1 cellular context compared by ENCODE assay signal in the genomic region with DNA sequence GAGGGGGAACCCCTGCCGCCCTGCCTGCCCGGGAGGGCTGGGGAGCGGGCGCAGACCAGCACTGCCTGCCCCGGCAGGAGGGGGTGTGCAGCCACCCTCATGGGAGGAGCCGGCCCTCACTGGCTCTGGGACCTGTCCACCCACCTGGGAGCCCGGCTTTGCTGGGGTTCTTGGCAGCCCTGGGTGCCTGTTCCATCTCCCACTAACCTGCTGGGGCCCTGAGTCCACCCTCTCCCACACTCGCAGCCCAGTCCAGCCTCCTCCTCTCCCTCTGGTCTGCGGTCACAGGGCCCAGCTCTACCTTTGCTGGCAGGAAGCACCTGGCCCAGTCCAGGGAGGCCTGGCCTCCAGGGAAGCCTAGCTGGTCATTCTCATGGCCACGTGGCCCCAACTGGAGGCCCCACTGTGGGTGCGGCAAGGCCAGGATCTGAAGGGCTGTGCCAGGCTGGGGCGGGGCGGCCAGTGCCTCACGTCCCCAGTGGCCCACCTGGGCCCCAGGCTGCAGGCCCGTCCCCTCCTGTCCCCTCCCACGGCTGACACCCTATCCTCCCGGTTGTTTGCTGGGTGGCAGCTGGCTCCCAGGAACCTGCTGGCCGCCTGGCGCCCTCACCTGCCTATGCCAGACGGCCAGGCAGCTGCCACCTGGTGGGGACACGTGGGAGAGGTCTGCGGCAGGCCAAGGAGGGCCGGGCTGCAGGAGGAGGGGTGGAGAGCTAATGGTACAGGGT.
A peak's percentile ranks its signal among the peaks of the same experiment; 100 is the strongest.
TF ChIP-seq lines count a peak whose summit lies in the region.

A gene (minus strand): TSS at position 393 of the 728 bp plus-strand sequence. CDS start 721 bp downstream, outside the sequence.

TF ChIP-seq in HepG2, 621 proteins besides CTCF, POLR2A, EP300 and RAD21 (continued from another document and continues in another):
- TF ChIP-seq DNMT1 (CRISPR knock-in tag; IDR thresholded peaks at IDR 0.05) (no peak), ZNF724P (CRISPR knock-in tag; IDR thresholded peaks at IDR 0.05; ENCODE audit: borderline replicate concordance) (peak; percentile 63; the same call in 1 of the 2 replicates), ATF7-NPFF (CRISPR knock-in tag; IDR thresholded peaks at IDR 0.05; ENCODE audit: low read depth) (peak; percentile 94), RFXANK (CRISPR knock-in tag; IDR thresholded peaks at IDR 0.05) (no peak), MAZ (IDR thresholded peaks at IDR 0.05; ENCODE audit: borderline replicate concordance, low read depth, low read length) (peak; percentile 62; the same call in 1 of the 2 replicates), MAZ (CRISPR knock-in tag; IDR thresholded peaks at IDR 0.05; ENCODE audit: low read depth) (no peak; the same call in 1 of the 2 replicates), ZNF33A (CRISPR knock-in tag; IDR thresholded peaks at IDR 0.05; ENCODE audit: borderline replicate concordance) (no peak), HOXA5 (CRISPR knock-in tag; IDR thresholded peaks at IDR 0.05) (0 out of 2 replicates have a peak, but pooled peaks have one; percentile 79), ZNF121 (CRISPR knock-in tag; IDR thresholded peaks at IDR 0.05) (peak; percentile 35; the same call in 1 of the 2 replicates), ZNF557 (CRISPR knock-in tag; IDR thresholded peaks at IDR 0.05) (0 out of 2 replicates have a peak, but pooled peaks have one; percentile 84)
- TF ChIP-seq, protein P1, sequence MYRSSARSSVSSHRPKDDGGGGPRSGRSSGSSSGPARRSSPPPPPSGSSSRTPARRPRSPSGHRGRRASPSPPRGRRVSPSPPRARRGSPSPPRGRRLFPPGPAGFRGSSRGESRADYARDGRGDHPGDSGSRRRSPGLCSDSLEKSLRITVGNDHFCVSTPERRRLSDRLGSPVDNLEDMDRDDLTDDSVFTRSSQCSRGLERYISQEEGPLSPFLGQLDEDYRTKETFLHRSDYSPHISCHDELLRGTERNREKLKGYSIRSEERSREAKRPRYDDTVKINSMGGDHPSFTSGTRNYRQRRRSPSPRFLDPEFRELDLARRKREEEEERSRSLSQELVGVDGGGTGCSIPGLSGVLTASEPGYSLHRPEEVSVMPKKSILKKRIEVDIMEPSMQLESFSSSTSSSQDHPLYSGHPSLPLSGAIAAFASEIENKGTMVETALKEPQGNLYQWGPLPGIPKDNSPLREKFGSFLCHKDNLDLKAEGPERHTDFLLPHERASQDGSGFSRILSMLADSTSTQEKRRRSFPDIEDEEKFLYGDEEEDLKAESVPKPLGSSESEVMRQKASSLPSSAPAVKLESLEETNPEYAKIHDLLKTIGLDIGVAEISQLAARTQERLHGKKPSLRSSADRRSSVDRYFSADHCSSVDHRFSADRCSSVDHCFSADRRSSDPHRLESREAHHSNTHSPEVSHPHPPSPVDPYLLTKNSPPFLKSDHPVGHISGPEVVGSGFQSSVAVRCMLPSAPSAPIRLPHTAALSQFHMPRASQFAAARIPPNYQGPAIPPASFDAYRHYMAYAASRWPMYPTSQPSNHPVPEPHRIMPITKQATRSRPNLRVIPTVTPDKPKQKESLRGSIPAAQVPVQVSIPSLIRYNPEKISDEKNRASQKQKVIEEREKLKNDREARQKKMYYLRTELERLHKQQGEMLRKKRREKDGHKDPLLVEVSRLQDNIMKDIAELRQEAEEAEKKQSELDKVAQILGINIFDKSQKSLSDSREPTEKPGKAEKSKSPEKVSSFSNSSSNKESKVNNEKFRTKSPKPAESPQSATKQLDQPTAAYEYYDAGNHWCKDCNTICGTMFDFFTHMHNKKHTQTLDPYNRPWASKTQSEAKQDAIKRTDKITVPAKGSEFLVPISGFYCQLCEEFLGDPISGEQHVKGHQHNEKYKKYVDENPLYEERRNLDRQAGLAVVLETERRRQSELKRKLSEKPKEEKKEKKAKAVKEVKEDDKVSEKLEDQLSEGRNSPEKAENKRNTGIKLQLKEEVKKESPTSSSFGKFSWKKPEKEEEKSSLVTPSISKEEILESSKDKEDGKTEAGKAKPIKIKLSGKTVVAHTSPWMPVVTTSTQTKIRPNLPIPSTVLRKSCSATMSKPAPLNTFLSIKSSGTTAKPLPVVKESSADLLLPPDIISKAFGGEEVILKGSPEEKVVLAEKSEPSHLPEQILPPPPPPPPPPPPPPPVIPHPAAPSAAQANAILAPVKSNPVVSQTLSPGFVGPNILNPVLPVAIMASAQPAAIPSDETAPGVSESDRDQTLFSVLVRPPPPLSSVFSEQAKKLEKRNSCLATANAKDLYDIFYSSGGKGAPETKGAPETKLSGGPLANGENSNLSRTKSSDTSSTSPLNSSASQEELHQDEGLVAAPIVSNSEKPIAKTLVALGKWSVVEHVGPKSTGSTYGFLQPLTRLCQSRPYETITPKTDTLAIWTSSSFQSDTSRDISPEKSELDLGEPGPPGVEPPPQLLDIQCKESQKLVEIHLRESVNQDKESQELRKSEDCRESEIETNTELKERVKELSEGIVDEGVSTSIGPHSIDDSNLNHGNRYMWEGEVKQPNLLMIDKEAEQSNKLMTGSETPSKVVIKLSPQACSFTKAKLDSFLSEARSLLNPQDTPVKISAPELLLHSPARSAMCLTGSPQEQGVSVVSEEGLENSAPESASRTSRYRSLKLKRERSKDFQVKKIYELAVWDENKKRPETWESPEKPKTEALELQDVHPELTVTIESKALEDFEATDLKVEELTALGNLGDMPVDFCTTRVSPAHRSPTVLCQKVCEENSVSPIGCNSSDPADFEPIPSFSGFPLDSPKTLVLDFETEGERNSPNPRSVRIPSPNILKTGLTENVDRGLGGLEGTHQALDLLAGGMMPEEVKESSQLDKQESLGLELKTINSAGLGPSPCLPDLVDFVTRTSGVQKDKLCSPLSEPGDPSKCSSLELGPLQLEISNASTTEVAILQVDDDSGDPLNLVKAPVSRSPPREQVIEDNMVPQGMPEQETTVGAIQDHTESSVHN (CRISPR knock-in tag; IDR thresholded peaks at IDR 0.05), result no peak
- TF ChIP-seq, protein P2, sequence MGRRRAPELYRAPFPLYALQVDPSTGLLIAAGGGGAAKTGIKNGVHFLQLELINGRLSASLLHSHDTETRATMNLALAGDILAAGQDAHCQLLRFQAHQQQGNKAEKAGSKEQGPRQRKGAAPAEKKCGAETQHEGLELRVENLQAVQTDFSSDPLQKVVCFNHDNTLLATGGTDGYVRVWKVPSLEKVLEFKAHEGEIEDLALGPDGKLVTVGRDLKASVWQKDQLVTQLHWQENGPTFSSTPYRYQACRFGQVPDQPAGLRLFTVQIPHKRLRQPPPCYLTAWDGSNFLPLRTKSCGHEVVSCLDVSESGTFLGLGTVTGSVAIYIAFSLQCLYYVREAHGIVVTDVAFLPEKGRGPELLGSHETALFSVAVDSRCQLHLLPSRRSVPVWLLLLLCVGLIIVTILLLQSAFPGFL (CRISPR knock-in tag; IDR thresholded peaks at IDR 0.05), result 0 out of 2 replicates have a peak, but pooled peaks have one; percentile 74
- TF ChIP-seq, protein P3, sequence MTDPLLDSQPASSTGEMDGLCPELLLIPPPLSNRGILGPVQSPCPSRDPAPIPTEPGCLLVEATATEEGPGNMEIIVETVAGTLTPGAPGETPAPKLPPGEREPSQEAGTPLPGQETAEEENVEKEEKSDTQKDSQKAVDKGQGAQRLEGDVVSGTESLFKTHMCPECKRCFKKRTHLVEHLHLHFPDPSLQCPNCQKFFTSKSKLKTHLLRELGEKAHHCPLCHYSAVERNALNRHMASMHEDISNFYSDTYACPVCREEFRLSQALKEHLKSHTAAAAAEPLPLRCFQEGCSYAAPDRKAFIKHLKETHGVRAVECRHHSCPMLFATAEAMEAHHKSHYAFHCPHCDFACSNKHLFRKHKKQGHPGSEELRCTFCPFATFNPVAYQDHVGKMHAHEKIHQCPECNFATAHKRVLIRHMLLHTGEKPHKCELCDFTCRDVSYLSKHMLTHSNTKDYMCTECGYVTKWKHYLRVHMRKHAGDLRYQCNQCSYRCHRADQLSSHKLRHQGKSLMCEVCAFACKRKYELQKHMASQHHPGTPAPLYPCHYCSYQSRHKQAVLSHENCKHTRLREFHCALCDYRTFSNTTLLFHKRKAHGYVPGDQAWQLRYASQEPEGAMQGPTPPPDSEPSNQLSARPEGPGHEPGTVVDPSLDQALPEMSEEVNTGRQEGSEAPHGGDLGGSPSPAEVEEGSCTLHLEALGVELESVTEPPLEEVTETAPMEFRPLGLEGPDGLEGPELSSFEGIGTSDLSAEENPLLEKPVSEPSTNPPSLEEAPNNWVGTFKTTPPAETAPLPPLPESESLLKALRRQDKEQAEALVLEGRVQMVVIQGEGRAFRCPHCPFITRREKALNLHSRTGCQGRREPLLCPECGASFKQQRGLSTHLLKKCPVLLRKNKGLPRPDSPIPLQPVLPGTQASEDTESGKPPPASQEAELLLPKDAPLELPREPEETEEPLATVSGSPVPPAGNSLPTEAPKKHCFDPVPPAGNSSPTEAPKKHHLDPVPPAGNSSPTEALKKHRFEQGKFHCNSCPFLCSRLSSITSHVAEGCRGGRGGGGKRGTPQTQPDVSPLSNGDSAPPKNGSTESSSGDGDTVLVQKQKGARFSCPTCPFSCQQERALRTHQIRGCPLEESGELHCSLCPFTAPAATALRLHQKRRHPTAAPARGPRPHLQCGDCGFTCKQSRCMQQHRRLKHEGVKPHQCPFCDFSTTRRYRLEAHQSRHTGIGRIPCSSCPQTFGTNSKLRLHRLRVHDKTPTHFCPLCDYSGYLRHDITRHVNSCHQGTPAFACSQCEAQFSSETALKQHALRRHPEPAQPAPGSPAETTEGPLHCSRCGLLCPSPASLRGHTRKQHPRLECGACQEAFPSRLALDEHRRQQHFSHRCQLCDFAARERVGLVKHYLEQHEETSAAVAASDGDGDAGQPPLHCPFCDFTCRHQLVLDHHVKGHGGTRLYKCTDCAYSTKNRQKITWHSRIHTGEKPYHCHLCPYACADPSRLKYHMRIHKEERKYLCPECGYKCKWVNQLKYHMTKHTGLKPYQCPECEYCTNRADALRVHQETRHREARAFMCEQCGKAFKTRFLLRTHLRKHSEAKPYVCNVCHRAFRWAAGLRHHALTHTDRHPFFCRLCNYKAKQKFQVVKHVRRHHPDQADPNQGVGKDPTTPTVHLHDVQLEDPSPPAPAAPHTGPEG (CRISPR knock-in tag; IDR thresholded peaks at IDR 0.05), result peak; percentile 85; the same call in 1 of the 2 replicates
- TF ChIP-seq, protein P4, sequence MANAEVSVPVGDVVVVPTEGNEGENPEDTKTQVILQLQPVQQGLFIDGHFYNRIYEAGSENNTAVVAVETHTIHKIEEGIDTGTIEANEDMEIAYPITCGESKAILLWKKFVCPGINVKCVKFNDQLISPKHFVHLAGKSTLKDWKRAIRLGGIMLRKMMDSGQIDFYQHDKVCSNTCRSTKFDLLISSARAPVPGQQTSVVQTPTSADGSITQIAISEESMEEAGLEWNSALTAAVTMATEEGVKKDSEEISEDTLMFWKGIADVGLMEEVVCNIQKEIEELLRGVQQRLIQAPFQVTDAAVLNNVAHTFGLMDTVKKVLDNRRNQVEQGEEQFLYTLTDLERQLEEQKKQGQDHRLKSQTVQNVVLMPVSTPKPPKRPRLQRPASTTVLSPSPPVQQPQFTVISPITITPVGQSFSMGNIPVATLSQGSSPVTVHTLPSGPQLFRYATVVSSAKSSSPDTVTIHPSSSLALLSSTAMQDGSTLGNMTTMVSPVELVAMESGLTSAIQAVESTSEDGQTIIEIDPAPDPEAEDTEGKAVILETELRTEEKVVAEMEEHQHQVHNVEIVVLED (CRISPR knock-in tag; IDR thresholded peaks at IDR 0.05; ENCODE audit: borderline replicate concordance), result peak; percentile 52
- TF ChIP-seq, protein P5, sequence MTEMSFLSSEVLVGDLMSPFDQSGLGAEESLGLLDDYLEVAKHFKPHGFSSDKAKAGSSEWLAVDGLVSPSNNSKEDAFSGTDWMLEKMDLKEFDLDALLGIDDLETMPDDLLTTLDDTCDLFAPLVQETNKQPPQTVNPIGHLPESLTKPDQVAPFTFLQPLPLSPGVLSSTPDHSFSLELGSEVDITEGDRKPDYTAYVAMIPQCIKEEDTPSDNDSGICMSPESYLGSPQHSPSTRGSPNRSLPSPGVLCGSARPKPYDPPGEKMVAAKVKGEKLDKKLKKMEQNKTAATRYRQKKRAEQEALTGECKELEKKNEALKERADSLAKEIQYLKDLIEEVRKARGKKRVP (CRISPR knock-in tag; IDR thresholded peaks at IDR 0.05), result no peak
- TF ChIP-seq, protein P6, sequence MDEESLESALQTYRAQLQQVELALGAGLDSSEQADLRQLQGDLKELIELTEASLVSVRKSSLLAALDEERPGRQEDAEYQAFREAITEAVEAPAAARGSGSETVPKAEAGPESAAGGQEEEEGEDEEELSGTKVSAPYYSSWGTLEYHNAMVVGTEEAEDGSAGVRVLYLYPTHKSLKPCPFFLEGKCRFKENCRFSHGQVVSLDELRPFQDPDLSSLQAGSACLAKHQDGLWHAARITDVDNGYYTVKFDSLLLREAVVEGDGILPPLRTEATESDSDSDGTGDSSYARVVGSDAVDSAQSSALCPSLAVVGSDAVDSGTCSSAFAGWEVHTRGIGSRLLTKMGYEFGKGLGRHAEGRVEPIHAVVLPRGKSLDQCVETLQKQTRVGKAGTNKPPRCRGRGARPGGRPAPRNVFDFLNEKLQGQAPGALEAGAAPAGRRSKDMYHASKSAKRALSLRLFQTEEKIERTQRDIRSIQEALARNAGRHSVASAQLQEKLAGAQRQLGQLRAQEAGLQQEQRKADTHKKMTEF (CRISPR knock-in tag; IDR thresholded peaks at IDR 0.05), result peak; percentile 81; the same call in 1 of the 2 replicates
- TF ChIP-seq, protein P7, sequence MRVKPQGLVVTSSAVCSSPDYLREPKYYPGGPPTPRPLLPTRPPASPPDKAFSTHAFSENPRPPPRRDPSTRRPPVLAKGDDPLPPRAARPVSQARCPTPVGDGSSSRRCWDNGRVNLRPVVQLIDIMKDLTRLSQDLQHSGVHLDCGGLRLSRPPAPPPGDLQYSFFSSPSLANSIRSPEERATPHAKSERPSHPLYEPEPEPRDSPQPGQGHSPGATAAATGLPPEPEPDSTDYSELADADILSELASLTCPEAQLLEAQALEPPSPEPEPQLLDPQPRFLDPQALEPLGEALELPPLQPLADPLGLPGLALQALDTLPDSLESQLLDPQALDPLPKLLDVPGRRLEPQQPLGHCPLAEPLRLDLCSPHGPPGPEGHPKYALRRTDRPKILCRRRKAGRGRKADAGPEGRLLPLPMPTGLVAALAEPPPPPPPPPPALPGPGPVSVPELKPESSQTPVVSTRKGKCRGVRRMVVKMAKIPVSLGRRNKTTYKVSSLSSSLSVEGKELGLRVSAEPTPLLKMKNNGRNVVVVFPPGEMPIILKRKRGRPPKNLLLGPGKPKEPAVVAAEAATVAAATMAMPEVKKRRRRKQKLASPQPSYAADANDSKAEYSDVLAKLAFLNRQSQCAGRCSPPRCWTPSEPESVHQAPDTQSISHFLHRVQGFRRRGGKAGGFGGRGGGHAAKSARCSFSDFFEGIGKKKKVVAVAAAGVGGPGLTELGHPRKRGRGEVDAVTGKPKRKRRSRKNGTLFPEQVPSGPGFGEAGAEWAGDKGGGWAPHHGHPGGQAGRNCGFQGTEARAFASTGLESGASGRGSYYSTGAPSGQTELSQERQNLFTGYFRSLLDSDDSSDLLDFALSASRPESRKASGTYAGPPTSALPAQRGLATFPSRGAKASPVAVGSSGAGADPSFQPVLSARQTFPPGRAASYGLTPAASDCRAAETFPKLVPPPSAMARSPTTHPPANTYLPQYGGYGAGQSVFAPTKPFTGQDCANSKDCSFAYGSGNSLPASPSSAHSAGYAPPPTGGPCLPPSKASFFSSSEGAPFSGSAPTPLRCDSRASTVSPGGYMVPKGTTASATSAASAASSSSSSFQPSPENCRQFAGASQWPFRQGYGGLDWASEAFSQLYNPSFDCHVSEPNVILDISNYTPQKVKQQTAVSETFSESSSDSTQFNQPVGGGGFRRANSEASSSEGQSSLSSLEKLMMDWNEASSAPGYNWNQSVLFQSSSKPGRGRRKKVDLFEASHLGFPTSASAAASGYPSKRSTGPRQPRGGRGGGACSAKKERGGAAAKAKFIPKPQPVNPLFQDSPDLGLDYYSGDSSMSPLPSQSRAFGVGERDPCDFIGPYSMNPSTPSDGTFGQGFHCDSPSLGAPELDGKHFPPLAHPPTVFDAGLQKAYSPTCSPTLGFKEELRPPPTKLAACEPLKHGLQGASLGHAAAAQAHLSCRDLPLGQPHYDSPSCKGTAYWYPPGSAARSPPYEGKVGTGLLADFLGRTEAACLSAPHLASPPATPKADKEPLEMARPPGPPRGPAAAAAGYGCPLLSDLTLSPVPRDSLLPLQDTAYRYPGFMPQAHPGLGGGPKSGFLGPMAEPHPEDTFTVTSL (CRISPR knock-in tag; IDR thresholded peaks at IDR 0.05; ENCODE audit: borderline replicate concordance), result no peak
